In the genomic region with DNA sequence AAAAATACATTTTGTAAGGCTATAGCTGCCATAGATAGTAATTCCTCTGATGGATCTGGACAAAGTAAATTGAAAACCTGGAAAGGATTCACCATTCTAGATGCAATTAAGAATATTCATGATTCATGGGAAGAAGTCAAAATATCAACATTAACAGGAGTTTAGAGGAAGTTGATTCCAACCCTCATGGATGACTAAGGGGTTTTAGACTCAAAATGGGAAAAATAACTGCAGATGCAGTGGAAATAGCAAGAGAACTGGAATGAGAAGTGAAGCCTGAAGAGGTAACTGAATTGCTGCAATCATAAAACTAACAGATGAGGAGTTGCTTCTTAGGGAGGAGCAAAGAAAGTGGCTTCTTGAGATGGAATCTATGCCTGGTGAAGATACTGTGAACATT, we compare ENCODE assay signal across 25 cellular contexts.
A peak's percentile ranks its signal among the peaks of the same experiment; 100 is the strongest.
DNase-seq lines count a peak whose midpoint lies in the region; ATAC-seq, FAIRE-seq and TF ChIP-seq lines count a peak whose summit lies in the region.
"Had no signal": no experiment of that assay in that cellular context is flagged by ENCODE, and none has a peak within 500 bp of the region (broad histone marks: within the 10 kb centered on the region; RNA-seq: fewer than 3 reads in every experiment).

No MANE protein-coding gene starts in this region.

- intact Hi-C loops in lower lobe of right lung (cut with DNase I), result no loop called here

- no peak overlapping the region for H3K4me2 ChIP-seq in SK-N-SH
- H3K4me2 ChIP-seq: KMS-11 had no signal

- TF ChIP-seq EP300 in SK-N-SH (IDR thresholded peaks at IDR 0.05; ENCODE audit: borderline replicate concordance in 1 of 2, low read depth in 1 of 2, low read length in 1 of 2), result no peak

- CTCF ChIA-PET in SK-N-SH (lab: Yijun Ruan, JAX), result no interaction called here

- FAIRE-seq in D721Med (lab: Jason Lieb, UNC), result no peak
- FAIRE-seq: GM18507 had no signal

- ATAC-seq in SK-N-SH treated with all-trans-retinoic acid at 6 μM for 48 hours, result no peak
- ATAC-seq in lower lobe of right lung, result no peak
- ATAC-seq: CD8-positive, alpha-beta T cell; Panc1 had no signal

- H3K9me3 ChIP-seq in SK-N-SH (no peaks in the 10 kb centered on the region), lower lobe of right lung (no peaks in the 10 kb centered on the region), Peyer's patch (no peaks in the 10 kb centered on the region)
- H3K9me3 ChIP-seq: Caco-2 had no signal

- POLR2A ChIA-PET in SK-N-SH (lab: Yijun Ruan, JAX), result no interaction called here

- TF ChIP-seq POLR2A in Peyer's patch (IDR thresholded peaks at IDR 0.05), result no peak

- TF ChIP-seq CTCF in SK-N-SH (IDR thresholded peaks at IDR 0.05), result no peak
- no peak for TF ChIP-seq CTCF in lower lobe of right lung (IDR thresholded peaks at IDR 0.05)
- TF ChIP-seq CTCF in D721Med (IDR thresholded peaks at IDR 0.05; ENCODE audit: insufficient read depth, missing control alignments), result no peak
- no peak for TF ChIP-seq CTCF in Peyer's patch (IDR thresholded peaks at IDR 0.05)

- H2AFZ ChIP-seq in SK-N-SH (ENCODE audit: low read depth), result peak overlapping the region; percentile 29; the same call in 1 of the 2 replicates

- DNase-seq in SK-N-SH (no peak), OCI-M1 (lab: John Stamatoyannopoulos, UW) (peak; percentile 26), iris pigment epithelial cell (ENCODE audit: low read depth) (peak; percentile 1), lower lobe of right lung (no peak), D721Med (ENCODE audit: insufficient read length, low spot score) (no peak), Peyer's patch (no peak)
- no peak for DNase-seq in stimulated activated CD4-positive, alpha-beta T cell treated with anti-CD3 and anti-CD28 coated beads, Interleukin-12 subunit alpha, Interleukin-12 subunit beta, amount 100 ng/mL, for 4 hours
- DNase-seq: Caco-2; CD8-positive, alpha-beta T cell; DMS 273 treated with DMSO at 0.1 percent for 48 hours; DMS79; H7; NCI-H1092; NCI-H1417 treated with DMSO at 0.1 percent for 48 hours; NCI-H1694 treated with DMSO at 0.1 percent for 48 hours; NCI-H2081; NCI-H2227 treated with DMSO at 0.1 percent for 48 hours; NCI-H510A; NCI-H69 had no signal

- H3K27me3 ChIP-seq in SK-N-SH (ENCODE audit: insufficient read depth) (no peaks in the 10 kb centered on the region), lower lobe of right lung (ENCODE audit: low read depth) (no peaks in the 10 kb centered on the region), Peyer's patch (no peaks in the 10 kb centered on the region)

- H3K4me3 ChIP-seq in SK-N-SH (ENCODE audit: low read depth in 2 of 2, low read length in 1 of 2) (no peak overlapping the region), lower lobe of right lung (no peak overlapping the region), Peyer's patch (no peak overlapping the region)

- H3K79me2 ChIP-seq in SK-N-SH (ENCODE audit: insufficient read depth), result no peaks in the 10 kb centered on the region

- peaks cover 12% of the 10 kb centered on the region for H3F3A ChIP-seq in SK-N-SH (replicated peaks; ENCODE audit: insufficient read depth)

- H3K27ac ChIP-seq in SK-N-SH (ENCODE audit: low read depth in 2 of 2, low read length in 1 of 2) (0 out of 4 replicates have a peak overlapping the region, but pooled peaks of 1 of the 2 experiments have one; percentile 1), lower lobe of right lung (no peak overlapping the region), Peyer's patch (no peak overlapping the region)
- H3K27ac ChIP-seq: 22Rv1, C4-2B, KMS-11 had no signal

- H3K4me1 ChIP-seq in SK-N-SH (ENCODE audit: control insufficient read depth in 1 of 2, insufficient read depth in 2 of 2, low read depth in 1 of 2, low read length in 1 of 2) (no peaks in the 10 kb centered on the region; a peak in 1 of 4 replicates), lower lobe of right lung (no peaks in the 10 kb centered on the region), Peyer's patch (no peaks in the 10 kb centered on the region)
- H3K4me1 ChIP-seq: Caco-2 had no signal

- H3K36me3 ChIP-seq in SK-N-SH (replicated peaks in 1 of 2; ENCODE audit: control insufficient read depth in 1 of 2, insufficient read depth in 2 of 2, low read length in 1 of 2), result no peaks in the 10 kb centered on the region
- H3K36me3 ChIP-seq in lower lobe of right lung, result no peaks in the 10 kb centered on the region
- H3K36me3 ChIP-seq in Peyer's patch, result no peaks in the 10 kb centered on the region

- TF ChIP-seq RAD21 in SK-N-SH (IDR thresholded peaks at IDR 0.05; ENCODE audit: low read length), result no peak

- H3K9ac ChIP-seq in SK-N-SH, result no peak overlapping the region
- H3K9ac ChIP-seq: KMS-11 had no signal

- no peaks in the 10 kb centered on the region for H3K9me2 ChIP-seq in SK-N-SH

- H4K20me1 ChIP-seq in SK-N-SH (ENCODE audit: insufficient read depth), result no peaks in the 10 kb centered on the region

TF ChIP-seq in SK-N-SH, 30 proteins besides CTCF, POLR2A, EP300 and RAD21 (continues in another document):
- TF ChIP-seq YY1 (IDR thresholded peaks at IDR 0.05; ENCODE audit: low read depth) (no peak), GABPA (IDR thresholded peaks at IDR 0.05; ENCODE audit: low read depth) (no peak), MXI1 (IDR thresholded peaks at IDR 0.05; ENCODE audit: low read depth, low read length) (no peak), TCF12 (IDR thresholded peaks at IDR 0.05) (no peak), CHD2 (IDR thresholded peaks at IDR 0.05; ENCODE audit: low read length, partially characterized antibody) (no peak), JUND (IDR thresholded peaks at IDR 0.05) (no peak), SMC3 (IDR thresholded peaks at IDR 0.05; ENCODE audit: low read depth, low read length) (no peak), TEAD4 (IDR thresholded peaks at IDR 0.05; ENCODE audit: borderline replicate concordance, insufficient read depth) (no peak), SIN3A (IDR thresholded peaks at IDR 0.05; ENCODE audit: borderline replicate concordance, low read depth, low read length) (no peak)
- TF ChIP-seq, protein P1, sequence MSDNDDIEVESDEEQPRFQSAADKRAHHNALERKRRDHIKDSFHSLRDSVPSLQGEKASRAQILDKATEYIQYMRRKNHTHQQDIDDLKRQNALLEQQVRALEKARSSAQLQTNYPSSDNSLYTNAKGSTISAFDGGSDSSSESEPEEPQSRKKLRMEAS (IDR thresholded peaks at IDR 0.05; ENCODE audit: low read depth), result no peak

TF ChIP-seq in SK-N-SH treated with all-trans-retinoic acid at 6 μM for 48 hours, 23 proteins besides CTCF, POLR2A, EP300 and RAD21 (continues in another document):
- no peak for TF ChIP-seq SNAI2 (CRISPR knock-in tag; IDR thresholded peaks at IDR 0.05)
- TF ChIP-seq RARB (CRISPR knock-in tag; IDR thresholded peaks at IDR 0.05), result no peak
- no peak for TF ChIP-seq PPARA (CRISPR knock-in tag; IDR thresholded peaks at IDR 0.05; ENCODE audit: borderline replicate concordance)
- TF ChIP-seq, protein P2, sequence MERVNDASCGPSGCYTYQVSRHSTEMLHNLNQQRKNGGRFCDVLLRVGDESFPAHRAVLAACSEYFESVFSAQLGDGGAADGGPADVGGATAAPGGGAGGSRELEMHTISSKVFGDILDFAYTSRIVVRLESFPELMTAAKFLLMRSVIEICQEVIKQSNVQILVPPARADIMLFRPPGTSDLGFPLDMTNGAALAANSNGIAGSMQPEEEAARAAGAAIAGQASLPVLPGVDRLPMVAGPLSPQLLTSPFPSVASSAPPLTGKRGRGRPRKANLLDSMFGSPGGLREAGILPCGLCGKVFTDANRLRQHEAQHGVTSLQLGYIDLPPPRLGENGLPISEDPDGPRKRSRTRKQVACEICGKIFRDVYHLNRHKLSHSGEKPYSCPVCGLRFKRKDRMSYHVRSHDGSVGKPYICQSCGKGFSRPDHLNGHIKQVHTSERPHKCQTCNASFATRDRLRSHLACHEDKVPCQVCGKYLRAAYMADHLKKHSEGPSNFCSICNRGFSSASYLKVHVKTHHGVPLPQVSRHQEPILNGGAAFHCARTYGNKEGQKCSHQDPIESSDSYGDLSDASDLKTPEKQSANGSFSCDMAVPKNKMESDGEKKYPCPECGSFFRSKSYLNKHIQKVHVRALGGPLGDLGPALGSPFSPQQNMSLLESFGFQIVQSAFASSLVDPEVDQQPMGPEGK (CRISPR knock-in tag; IDR thresholded peaks at IDR 0.05; ENCODE audit: borderline replicate concordance), result no peak
- TF ChIP-seq, protein P3, sequence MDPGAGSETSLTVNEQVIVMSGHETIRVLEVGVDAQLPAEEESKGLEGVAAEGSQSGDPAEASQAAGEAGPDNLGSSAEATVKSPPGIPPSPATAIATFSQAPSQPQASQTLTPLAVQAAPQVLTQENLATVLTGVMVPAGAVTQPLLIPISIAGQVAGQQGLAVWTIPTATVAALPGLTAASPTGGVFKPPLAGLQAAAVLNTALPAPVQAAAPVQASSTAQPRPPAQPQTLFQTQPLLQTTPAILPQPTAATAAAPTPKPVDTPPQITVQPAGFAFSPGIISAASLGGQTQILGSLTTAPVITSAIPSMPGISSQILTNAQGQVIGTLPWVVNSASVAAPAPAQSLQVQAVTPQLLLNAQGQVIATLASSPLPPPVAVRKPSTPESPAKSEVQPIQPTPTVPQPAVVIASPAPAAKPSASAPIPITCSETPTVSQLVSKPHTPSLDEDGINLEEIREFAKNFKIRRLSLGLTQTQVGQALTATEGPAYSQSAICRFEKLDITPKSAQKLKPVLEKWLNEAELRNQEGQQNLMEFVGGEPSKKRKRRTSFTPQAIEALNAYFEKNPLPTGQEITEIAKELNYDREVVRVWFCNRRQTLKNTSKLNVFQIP (CRISPR knock-in tag; IDR thresholded peaks at IDR 0.05; ENCODE audit: borderline replicate concordance, low read depth), result no peak
- TF ChIP-seq ZNF70 (CRISPR knock-in tag; IDR thresholded peaks at IDR 0.05), result no peak
- TF ChIP-seq TCF4 (CRISPR knock-in tag; IDR thresholded peaks at IDR 0.05; ENCODE audit: borderline replicate concordance), result no peak

Comparison
In these comparisons a context has a peak if more than half of its experiments do, and no peak if none do; other contexts are left out.
1. DNase-seq: peak in OCI-M1 (single experiment) and iris pigment epithelial cell (single experiment); none in SK-N-SH (single experiment), stimulated activated CD4-positive, alpha-beta T cell treated with anti-CD3 and anti-CD28 coated beads, Interleukin-12 subunit alpha, Interleukin-12 subunit beta, amount 100 ng/mL, for 4 hours (single experiment), lower lobe of right lung (single experiment), D721Med (single experiment) and Peyer's patch (0 of 3).